1 cellular context compared by ENCODE assay signal in the genomic region with DNA sequence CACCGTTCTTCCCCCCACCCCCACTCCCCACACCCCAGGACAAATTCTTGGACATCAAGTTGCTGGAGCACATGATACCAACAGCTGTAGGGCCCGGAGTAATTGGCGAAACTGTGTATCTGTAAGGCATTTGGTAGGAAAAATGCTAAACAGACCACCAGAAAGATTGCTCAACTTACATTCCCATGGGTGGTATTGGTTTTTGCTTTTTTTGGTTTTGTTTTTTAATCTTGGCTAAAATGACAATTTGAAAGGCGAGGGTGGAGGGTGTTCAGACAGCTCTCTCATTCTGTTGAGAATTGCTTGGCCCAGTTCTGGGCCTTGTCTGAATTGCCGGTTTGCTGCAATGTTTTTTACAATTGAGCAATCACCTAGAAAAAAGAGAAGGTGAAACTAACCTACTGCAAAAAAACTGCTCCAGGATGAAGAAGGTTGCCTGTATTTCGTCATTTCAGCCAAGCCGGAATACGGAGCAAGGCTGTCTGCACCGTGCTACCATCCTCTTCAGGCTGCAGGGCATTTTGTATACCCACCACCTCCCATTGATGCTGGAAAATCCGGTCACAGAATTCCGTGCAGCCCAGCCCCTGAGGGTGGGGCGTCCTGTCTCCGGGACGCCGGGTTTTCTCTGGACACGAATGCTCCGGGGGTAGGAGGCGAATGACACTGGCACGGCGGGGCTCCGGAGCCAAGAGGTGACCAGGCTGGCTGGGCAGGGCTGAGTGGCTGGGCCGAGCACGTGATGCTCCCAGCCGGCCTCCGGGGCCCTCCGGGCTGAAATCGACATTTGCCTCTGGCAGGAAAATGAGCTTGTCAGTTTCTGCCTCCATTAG.
A peak's percentile ranks its signal among the peaks of the same experiment; 100 is the strongest.
TF ChIP-seq lines count a peak whose summit lies in the region.

A gene (plus strand): TSS at position 777 of the 833 bp plus-strand sequence. CDS start 28,058 bp downstream, outside the sequence.

TF ChIP-seq in endothelial cell of umbilical vein, 7 proteins besides CTCF, POLR2A, EP300 and RAD21 (continued from another document):
- TF ChIP-seq, protein P1, sequence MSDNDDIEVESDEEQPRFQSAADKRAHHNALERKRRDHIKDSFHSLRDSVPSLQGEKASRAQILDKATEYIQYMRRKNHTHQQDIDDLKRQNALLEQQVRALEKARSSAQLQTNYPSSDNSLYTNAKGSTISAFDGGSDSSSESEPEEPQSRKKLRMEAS (IDR thresholded peaks at IDR 0.05; ENCODE audit: insufficient read depth, insufficient read length), result peak; percentile 51
TF ChIP-seq in endothelial cell of umbilical vein: peak in this region for 2.
